ENCODE assay signal across 10 cellular contexts in the genomic region with DNA sequence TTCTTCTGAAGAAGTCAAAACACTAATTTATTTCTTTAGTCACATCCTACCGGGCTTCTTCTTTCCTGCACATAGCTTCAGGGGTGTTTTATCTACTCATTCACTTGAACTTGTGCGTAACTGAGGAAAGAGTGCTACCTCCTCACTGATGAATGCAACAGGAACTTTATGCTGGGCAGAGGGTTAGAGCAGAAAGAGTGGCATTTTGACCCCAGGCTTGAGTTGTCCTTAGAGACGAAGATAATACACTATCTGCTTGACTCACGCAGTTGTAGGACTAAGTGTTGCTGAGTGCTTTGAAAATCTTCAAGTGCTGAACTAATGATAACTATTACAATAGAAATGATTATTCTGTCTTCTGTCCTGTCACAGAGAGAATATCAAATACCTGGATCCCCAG.
"Had no signal": no experiment of that assay in that cellular context is flagged by ENCODE, and none has a peak within 500 bp of the region (broad histone marks: within the 10 kb centered on the region; RNA-seq: fewer than 3 reads in every experiment).

No MANE protein-coding gene starts in this region.

- H3K27ac ChIP-seq: GM23248, HL-60 had no signal

- H3K9me3 ChIP-seq: HAP-1 had no signal

- H2AFZ ChIP-seq: GM23248 had no signal

- H3K4me1 ChIP-seq: HAP-1 had no signal

- H3K4me3 ChIP-seq: GM23248, HAP-1, K562 had no signal

- H3K9ac ChIP-seq: GM23248 had no signal

- ATAC-seq: HCT116, HepG2, K562 had no signal

- H3K36me3 ChIP-seq: HAP-1 had no signal

- DNase-seq: GM23248, GOT3, H7, HFFc6, IMR-90 had no signal
